ENCODE assay signal across 26 cellular contexts in genomic region chr3:69137006-69137405, GRCh38. TPM values are rescaled to one million over a fixed set of nuclear protein-coding genes. Genes with fewer than 3 reads are reported as not detected.
"Had no signal": no experiment of that assay in that cellular context is flagged by ENCODE, and none has a peak within 500 bp of the region (broad histone marks: within the 10 kb centered on the region; RNA-seq: fewer than 3 reads in every experiment).

No MANE protein-coding gene starts in this region.

- DNase-seq: activated CD4-positive, alpha-beta memory T cell treated with anti-CD3 and anti-CD28 coated beads for 36 hours; activated CD4-positive, alpha-beta T cell treated with anti-CD3 and anti-CD28 coated beads, Interleukin-2, amount 10 ng/mL, durations not matched to agents 7 days and 5 days; activated CD4-positive, CD25-positive, alpha-beta regulatory T cell; activated CD8-positive, alpha-beta memory T cell treated with anti-CD3 and anti-CD28 coated beads for 24 hours; activated effector memory CD4-positive, alpha-beta T cell treated with anti-CD3 and anti-CD28 coated beads, Interleukin-2, amount 50 U/mL, for 16 hours; activated naive CD4-positive, alpha-beta T cell treated with Interleukin-2 at 50 U/mL for 16 hours; activated naive CD8-positive, alpha-beta T cell treated with anti-CD3 and anti-CD28 coated beads, Interleukin-2, amount 50 U/mL, for 24 hours; activated T-cell treated with anti-CD3 and anti-CD28 coated beads, Interleukin-2, amount 50 U/mL, for 4 hours; amygdala; caudate nucleus; Kasumi-1; NCI-H1105 treated with DMSO at 0.1 percent for 48 hours; NCI-H1436 treated with DMSO at 0.1 percent for 48 hours; NCI-H187; NCI-H2081; NCI-H446; NCI-H524; Peyer's patch; Right ventricle myocardium superior; SJCRH30; T-helper 17 cell; T1000 had no signal

- H3K27me3 ChIP-seq: Peyer's patch, SJCRH30 had no signal

- ATAC-seq: activated naive CD4-positive, alpha-beta T cell treated with anti-CD3 and anti-CD28 coated beads, Interleukin-2, amount 50 U/mL, for 72 hours; activated naive CD8-positive, alpha-beta T cell treated with anti-CD3 and anti-CD28 coated beads, Interleukin-2, amount 50 U/mL, for 24 hours; activated T-cell treated with anti-CD3 and anti-CD28 coated beads, Interleukin-2, amount 50 U/mL, for 4 hours; K562; T-helper 17 cell had no signal

- H3K4me1 ChIP-seq: Peyer's patch, SJCRH30 had no signal

- H3K36me3 ChIP-seq: Peyer's patch, SJCRH30 had no signal

- H3K27ac ChIP-seq: Peyer's patch, RWPE1, SJCRH30, VCaP had no signal

- H3K9me3 ChIP-seq: Peyer's patch, SJCRH30 had no signal

- H3K4me3 ChIP-seq: K562, Peyer's patch, SJCRH30 had no signal

RNA-seq across cellular contexts. Expression of gene LMOD3, which starts 14.6 kb away (rescaled TPM):
- total RNA-seq: activated CD4-positive, alpha-beta memory T cell treated with anti-CD3 and anti-CD28 coated beads for 36 hours; activated CD4-positive, alpha-beta T cell treated with anti-CD3 and anti-CD28 coated beads, Interleukin-2, amount 10 ng/mL, durations not matched to agents 7 days and 5 days; activated naive CD4-positive, alpha-beta T cell treated with anti-CD3 and anti-CD28 coated beads, Interleukin-2, amount 50 U/mL, for 72 hours; activated T-cell treated with anti-CD3 and anti-CD28 coated beads, Interleukin-2, amount 50 U/mL, for 4 hours; K562; Peyer's patch; T-helper 17 cell had no signal
